17 cellular contexts compared by ENCODE assay signal in genomic region chr14:50786821-50787464, GRCh38. TPM values are rescaled to one million over a fixed set of nuclear protein-coding genes. Genes with fewer than 3 reads are reported as not detected.
A peak's percentile ranks its signal among the peaks of the same experiment; 100 is the strongest.
DNase-seq lines count a peak whose midpoint lies in the region; TF ChIP-seq lines count a peak whose summit lies in the region.
"Had no signal": no experiment of that assay in that cellular context is flagged by ENCODE, and none has a peak within 500 bp of the region (broad histone marks: within the 10 kb centered on the region; RNA-seq: fewer than 3 reads in every experiment).

No MANE protein-coding gene starts in this region.

- TF ChIP-seq CTCF in nephron progenitor cell (IDR thresholded peaks at IDR 0.05) (no peak), hepatocyte (IDR thresholded peaks at IDR 0.05; ENCODE audit: poor library complexity) (no peak)

- H3K4me3 Mint-ChIP-seq in activated CD4-positive, alpha-beta T cell treated with anti-CD3 and anti-CD28 coated beads, Interleukin-2, amount 10 ng/mL, durations not matched to agents 24 days and 14 days, result peak overlapping the region; percentile 20
- H3K4me3 Mint-ChIP-seq in IgD-negative memory B cell (peak overlapping the region in 3 of 4 donors; percentile 17 to 91 (median 52)), nephron progenitor cell (peak overlapping the region; percentile 15)
- peak overlapping the region; percentile 54 for H3K4me3 Mint-ChIP-seq in activated naive CD8-positive, alpha-beta T cell

- H3K4me2 ChIP-seq in hepatocyte, result no peak overlapping the region

- no peak overlapping the region for H3K4me3 ChIP-seq in hepatocyte
- H3K4me3 ChIP-seq: HAP-1, lower lobe of right lung, Peyer's patch had no signal

- H2AFZ ChIP-seq in hepatocyte, result no peak overlapping the region
- H2AFZ ChIP-seq: parathyroid adenoma had no signal

- peak overlapping the region; percentile 66 for H3K27ac Mint-ChIP-seq in activated CD4-positive, alpha-beta T cell treated with anti-CD3 and anti-CD28 coated beads, Interleukin-2, amount 10 ng/mL, durations not matched to agents 24 days and 14 days
- H3K27ac Mint-ChIP-seq in IgD-negative memory B cell, result peak overlapping the region; percentile 69 to 90 (median 86)
- peak overlapping the region; percentile 94 for H3K27ac Mint-ChIP-seq in activated naive CD8-positive, alpha-beta T cell
- peak overlapping the region; percentile 94 for H3K27ac Mint-ChIP-seq in nephron progenitor cell

- no peaks in the 10 kb centered on the region for H3K9me3 Mint-ChIP-seq in activated CD4-positive, alpha-beta T cell treated with anti-CD3 and anti-CD28 coated beads, Interleukin-2, amount 10 ng/mL, durations not matched to agents 24 days and 14 days
- H3K9me3 Mint-ChIP-seq in IgD-negative memory B cell (no peaks in the 10 kb centered on the region), nephron progenitor cell (no peaks in the 10 kb centered on the region)
- no peaks in the 10 kb centered on the region for H3K9me3 Mint-ChIP-seq in activated naive CD8-positive, alpha-beta T cell (ENCODE audit: low read depth)

- H3K36me3 ChIP-seq in hepatocyte (replicated peaks; ENCODE audit: insufficient read depth, low read depth), result no peaks in the 10 kb centered on the region
- H3K36me3 ChIP-seq: HAP-1 had no signal

- no peak overlapping the region for H3K27ac ChIP-seq in hepatocyte
- H3K27ac ChIP-seq: epithelial cell of prostate, parathyroid adenoma had no signal

- H3K4me1 ChIP-seq in hepatocyte (ENCODE audit: insufficient read depth), result no peaks in the 10 kb centered on the region
- H3K4me1 ChIP-seq: parathyroid adenoma had no signal

- no peaks in the 10 kb centered on the region for H3K9me2 ChIP-seq in hepatocyte (replicated peaks; ENCODE audit: insufficient read depth)

- H4K20me1 ChIP-seq in hepatocyte (ENCODE audit: insufficient read depth, poor library complexity, severe bottlenecking), result no peaks in the 10 kb centered on the region

- H3K9me3 ChIP-seq in hepatocyte (ENCODE audit: low read depth), result no peaks in the 10 kb centered on the region
- H3K9me3 ChIP-seq: HAP-1, lower lobe of right lung, Peyer's patch had no signal

- peaks cover 26% of the 10 kb centered on the region for H3K36me3 Mint-ChIP-seq in activated CD4-positive, alpha-beta T cell treated with anti-CD3 and anti-CD28 coated beads, Interleukin-2, amount 10 ng/mL, durations not matched to agents 24 days and 14 days (ENCODE audit: low read depth)
- peaks cover 7% of the 10 kb centered on the region for H3K36me3 Mint-ChIP-seq in IgD-negative memory B cell
- H3K36me3 Mint-ChIP-seq in activated naive CD8-positive, alpha-beta T cell, result peaks cover 16% of the 10 kb centered on the region
- H3K36me3 Mint-ChIP-seq in nephron progenitor cell (ENCODE audit: low read depth), result peaks cover 34% of the 10 kb centered on the region

- intact Hi-C loops in activated CD4-positive, alpha-beta T cell treated with anti-CD3 and anti-CD28 coated beads, Interleukin-2, amount 10 ng/mL, durations not matched to agents 24 days and 14 days (cut with micrococcal nuclease), result loop anchor here (2.0 to 5.0 kb wide), 2 partner anchors 36 to 90 kb away; no protein-coding TSS in a partner anchor

- DNase-seq in activated CD4-positive, alpha-beta T cell treated with anti-CD3 and anti-CD28 coated beads, Interleukin-2, amount 10 ng/mL, durations not matched to agents 24 days and 14 days, result no peak
- no peak for DNase-seq in activated CD4-positive, alpha-beta T cell treated with anti-CD3 and anti-CD28 coated beads for 1 hour
- no peak for DNase-seq in nephron progenitor cell
- no peak for DNase-seq in GM03348 (ENCODE audit: low spot score)
- DNase-seq in hepatocyte (ENCODE audit: low spot score), result no peak
- no peak for DNase-seq in SK-N-DZ (ENCODE audit: low spot score)
- DNase-seq: hypothalamus; lower lobe of right lung; NCI-H2171 treated with DMSO at 0.1 percent for 48 hours; Peyer's patch; stimulated activated CD4-positive, alpha-beta T cell treated with anti-CD3 and anti-CD28 coated beads, Interleukin-15, amount 100 ng/mL, for 24 hours; T-helper 9 cell had no signal

- no peaks in the 10 kb centered on the region for H3K27me3 Mint-ChIP-seq in activated CD4-positive, alpha-beta T cell treated with anti-CD3 and anti-CD28 coated beads, Interleukin-2, amount 10 ng/mL, durations not matched to agents 24 days and 14 days
- H3K27me3 Mint-ChIP-seq in IgD-negative memory B cell (peaks cover 1% of the 10 kb centered on the region), nephron progenitor cell (ENCODE audit: low read depth, poor library complexity) (no peaks in the 10 kb centered on the region)
- no peaks in the 10 kb centered on the region for H3K27me3 Mint-ChIP-seq in activated naive CD8-positive, alpha-beta T cell

- H3K79me2 ChIP-seq in hepatocyte, result no peaks in the 10 kb centered on the region
- H3K79me2 ChIP-seq: parathyroid adenoma had no signal

- peaks cover 56% of the 10 kb centered on the region for H3K4me1 Mint-ChIP-seq in activated CD4-positive, alpha-beta T cell treated with anti-CD3 and anti-CD28 coated beads, Interleukin-2, amount 10 ng/mL, durations not matched to agents 24 days and 14 days
- H3K4me1 Mint-ChIP-seq in IgD-negative memory B cell (peaks cover 68 to 82% (median 72%) of the 10 kb centered on the region in 3 donors), nephron progenitor cell (peaks cover 48% of the 10 kb centered on the region)
- peaks cover 86% of the 10 kb centered on the region for H3K4me1 Mint-ChIP-seq in activated naive CD8-positive, alpha-beta T cell (ENCODE audit: low read depth)

- 84% methylated on average over 3 of the region's 3 CpGs for WGBS in hepatocyte (ENCODE audit: low lambda C conversion rate, missing lambda C conversion rate)

- no peaks in the 10 kb centered on the region for H3K27me3 ChIP-seq in hepatocyte
- H3K27me3 ChIP-seq: Peyer's patch had no signal

RNA-seq across cellular contexts. Expression of gene NIN, which starts 44.0 kb away (rescaled TPM):
- total RNA-seq in activated CD4-positive, alpha-beta T cell treated with anti-CD3 and anti-CD28 coated beads, Interleukin-2, amount 10 ng/mL, durations not matched to agents 24 days and 14 days, result 40.2 and 43.1 TPM in 2 replicates
- polyA plus RNA-seq in IgD-negative memory B cell, result 76.5 TPM
- 9.9 and 11.6 TPM in 2 replicates for total RNA-seq in hepatocyte
- 4.2 and 7.3 TPM in 2 replicates for polyA plus RNA-seq in hepatocyte
- polyA plus RNA-seq in SK-N-DZ (2014; cell fraction: cytosol; rRNA removed), result 11.7 and 22.0 TPM in 2 replicates
- polyA plus RNA-seq in SK-N-DZ (2014; cell fraction: nucleus; rRNA removed), result 17.3 and 21.4 TPM in 2 replicates
